ENCODE assay signal across 1 cellular context in genomic region chr4:10018818-10019438, GRCh38.
A peak's percentile ranks its signal among the peaks of the same experiment; 100 is the strongest.
TF ChIP-seq lines count a peak whose summit lies in the region.

No MANE protein-coding gene starts in this region.

TF ChIP-seq in WTC11, 78 proteins besides CTCF, POLR2A, EP300 and RAD21 (continued from another document):
- peak; percentile 41; the same call in 1 of the 2 replicates for TF ChIP-seq FOXP4 (CRISPR knock-in tag; IDR thresholded peaks at IDR 0.05)
- no peak for TF ChIP-seq ATF1 (CRISPR knock-in tag; IDR thresholded peaks at IDR 0.05)
- TF ChIP-seq, protein P1, sequence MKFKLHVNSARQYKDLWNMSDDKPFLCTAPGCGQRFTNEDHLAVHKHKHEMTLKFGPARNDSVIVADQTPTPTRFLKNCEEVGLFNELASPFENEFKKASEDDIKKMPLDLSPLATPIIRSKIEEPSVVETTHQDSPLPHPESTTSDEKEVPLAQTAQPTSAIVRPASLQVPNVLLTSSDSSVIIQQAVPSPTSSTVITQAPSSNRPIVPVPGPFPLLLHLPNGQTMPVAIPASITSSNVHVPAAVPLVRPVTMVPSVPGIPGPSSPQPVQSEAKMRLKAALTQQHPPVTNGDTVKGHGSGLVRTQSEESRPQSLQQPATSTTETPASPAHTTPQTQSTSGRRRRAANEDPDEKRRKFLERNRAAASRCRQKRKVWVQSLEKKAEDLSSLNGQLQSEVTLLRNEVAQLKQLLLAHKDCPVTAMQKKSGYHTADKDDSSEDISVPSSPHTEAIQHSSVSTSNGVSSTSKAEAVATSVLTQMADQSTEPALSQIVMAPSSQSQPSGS (CRISPR knock-in tag; IDR thresholded peaks at IDR 0.05; ENCODE audit: borderline replicate concordance, low read depth) = no peak
- peak; percentile 35; the same call in 1 of the 2 replicates for TF ChIP-seq RELA (CRISPR knock-in tag; IDR thresholded peaks at IDR 0.05; ENCODE audit: borderline replicate concordance)
- TF ChIP-seq, protein P2, sequence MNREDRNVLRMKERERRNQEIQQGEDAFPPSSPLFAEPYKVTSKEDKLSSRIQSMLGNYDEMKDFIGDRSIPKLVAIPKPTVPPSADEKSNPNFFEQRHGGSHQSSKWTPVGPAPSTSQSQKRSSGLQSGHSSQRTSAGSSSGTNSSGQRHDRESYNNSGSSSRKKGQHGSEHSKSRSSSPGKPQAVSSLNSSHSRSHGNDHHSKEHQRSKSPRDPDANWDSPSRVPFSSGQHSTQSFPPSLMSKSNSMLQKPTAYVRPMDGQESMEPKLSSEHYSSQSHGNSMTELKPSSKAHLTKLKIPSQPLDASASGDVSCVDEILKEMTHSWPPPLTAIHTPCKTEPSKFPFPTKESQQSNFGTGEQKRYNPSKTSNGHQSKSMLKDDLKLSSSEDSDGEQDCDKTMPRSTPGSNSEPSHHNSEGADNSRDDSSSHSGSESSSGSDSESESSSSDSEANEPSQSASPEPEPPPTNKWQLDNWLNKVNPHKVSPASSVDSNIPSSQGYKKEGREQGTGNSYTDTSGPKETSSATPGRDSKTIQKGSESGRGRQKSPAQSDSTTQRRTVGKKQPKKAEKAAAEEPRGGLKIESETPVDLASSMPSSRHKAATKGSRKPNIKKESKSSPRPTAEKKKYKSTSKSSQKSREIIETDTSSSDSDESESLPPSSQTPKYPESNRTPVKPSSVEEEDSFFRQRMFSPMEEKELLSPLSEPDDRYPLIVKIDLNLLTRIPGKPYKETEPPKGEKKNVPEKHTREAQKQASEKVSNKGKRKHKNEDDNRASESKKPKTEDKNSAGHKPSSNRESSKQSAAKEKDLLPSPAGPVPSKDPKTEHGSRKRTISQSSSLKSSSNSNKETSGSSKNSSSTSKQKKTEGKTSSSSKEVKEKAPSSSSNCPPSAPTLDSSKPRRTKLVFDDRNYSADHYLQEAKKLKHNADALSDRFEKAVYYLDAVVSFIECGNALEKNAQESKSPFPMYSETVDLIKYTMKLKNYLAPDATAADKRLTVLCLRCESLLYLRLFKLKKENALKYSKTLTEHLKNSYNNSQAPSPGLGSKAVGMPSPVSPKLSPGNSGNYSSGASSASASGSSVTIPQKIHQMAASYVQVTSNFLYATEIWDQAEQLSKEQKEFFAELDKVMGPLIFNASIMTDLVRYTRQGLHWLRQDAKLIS (CRISPR knock-in tag; IDR thresholded peaks at IDR 0.05; ENCODE audit: borderline replicate concordance) = 0 out of 2 replicates have a peak, but pooled peaks have one; percentile 31
- TF ChIP-seq NFYB (CRISPR knock-in tag; conservative IDR thresholded peaks at IDR 0.05; ENCODE audit: low read depth) = no peak
- no peak for TF ChIP-seq GABPB1 (CRISPR knock-in tag; IDR thresholded peaks at IDR 0.05)
- peak; percentile 47; the same call in 1 of the 2 replicates for TF ChIP-seq FOXK1 (CRISPR knock-in tag; IDR thresholded peaks at IDR 0.05)
- TF ChIP-seq ETV6 (CRISPR knock-in tag; IDR thresholded peaks at IDR 0.05) = peak; percentile 79
- no peak for TF ChIP-seq SMAD4 (CRISPR knock-in tag; IDR thresholded peaks at IDR 0.05)
- no peak for TF ChIP-seq ZNF512 (CRISPR knock-in tag; IDR thresholded peaks at IDR 0.05; ENCODE audit: borderline replicate concordance)
- TF ChIP-seq, protein P3, sequence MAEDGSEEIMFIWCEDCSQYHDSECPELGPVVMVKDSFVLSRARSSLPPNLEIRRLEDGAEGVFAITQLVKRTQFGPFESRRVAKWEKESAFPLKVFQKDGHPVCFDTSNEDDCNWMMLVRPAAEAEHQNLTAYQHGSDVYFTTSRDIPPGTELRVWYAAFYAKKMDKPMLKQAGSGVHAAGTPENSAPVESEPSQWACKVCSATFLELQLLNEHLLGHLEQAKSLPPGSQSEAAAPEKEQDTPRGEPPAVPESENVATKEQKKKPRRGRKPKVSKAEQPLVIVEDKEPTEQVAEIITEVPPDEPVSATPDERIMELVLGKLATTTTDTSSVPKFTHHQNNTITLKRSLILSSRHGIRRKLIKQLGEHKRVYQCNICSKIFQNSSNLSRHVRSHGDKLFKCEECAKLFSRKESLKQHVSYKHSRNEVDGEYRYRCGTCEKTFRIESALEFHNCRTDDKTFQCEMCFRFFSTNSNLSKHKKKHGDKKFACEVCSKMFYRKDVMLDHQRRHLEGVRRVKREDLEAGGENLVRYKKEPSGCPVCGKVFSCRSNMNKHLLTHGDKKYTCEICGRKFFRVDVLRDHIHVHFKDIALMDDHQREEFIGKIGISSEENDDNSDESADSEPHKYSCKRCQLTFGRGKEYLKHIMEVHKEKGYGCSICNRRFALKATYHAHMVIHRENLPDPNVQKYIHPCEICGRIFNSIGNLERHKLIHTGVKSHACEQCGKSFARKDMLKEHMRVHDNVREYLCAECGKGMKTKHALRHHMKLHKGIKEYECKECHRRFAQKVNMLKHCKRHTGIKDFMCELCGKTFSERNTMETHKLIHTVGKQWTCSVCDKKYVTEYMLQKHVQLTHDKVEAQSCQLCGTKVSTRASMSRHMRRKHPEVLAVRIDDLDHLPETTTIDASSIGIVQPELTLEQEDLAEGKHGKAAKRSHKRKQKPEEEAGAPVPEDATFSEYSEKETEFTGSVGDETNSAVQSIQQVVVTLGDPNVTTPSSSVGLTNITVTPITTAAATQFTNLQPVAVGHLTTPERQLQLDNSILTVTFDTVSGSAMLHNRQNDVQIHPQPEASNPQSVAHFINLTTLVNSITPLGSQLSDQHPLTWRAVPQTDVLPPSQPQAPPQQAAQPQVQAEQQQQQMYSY (CRISPR knock-in tag; IDR thresholded peaks at IDR 0.05) = no peak
- 0 out of 2 replicates have a peak, but pooled peaks have one; percentile 2 for TF ChIP-seq ZNF121 (CRISPR knock-in tag; IDR thresholded peaks at IDR 0.05)
- peak; percentile 79; the same call in 1 of the 2 replicates for TF ChIP-seq E2F5 (CRISPR knock-in tag; IDR thresholded peaks at IDR 0.05)
- TF ChIP-seq, protein P4, sequence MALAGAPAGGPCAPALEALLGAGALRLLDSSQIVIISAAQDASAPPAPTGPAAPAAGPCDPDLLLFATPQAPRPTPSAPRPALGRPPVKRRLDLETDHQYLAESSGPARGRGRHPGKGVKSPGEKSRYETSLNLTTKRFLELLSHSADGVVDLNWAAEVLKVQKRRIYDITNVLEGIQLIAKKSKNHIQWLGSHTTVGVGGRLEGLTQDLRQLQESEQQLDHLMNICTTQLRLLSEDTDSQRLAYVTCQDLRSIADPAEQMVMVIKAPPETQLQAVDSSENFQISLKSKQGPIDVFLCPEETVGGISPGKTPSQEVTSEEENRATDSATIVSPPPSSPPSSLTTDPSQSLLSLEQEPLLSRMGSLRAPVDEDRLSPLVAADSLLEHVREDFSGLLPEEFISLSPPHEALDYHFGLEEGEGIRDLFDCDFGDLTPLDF (CRISPR knock-in tag; IDR thresholded peaks at IDR 0.05) = peak; percentile 87
- TF ChIP-seq, protein P5, sequence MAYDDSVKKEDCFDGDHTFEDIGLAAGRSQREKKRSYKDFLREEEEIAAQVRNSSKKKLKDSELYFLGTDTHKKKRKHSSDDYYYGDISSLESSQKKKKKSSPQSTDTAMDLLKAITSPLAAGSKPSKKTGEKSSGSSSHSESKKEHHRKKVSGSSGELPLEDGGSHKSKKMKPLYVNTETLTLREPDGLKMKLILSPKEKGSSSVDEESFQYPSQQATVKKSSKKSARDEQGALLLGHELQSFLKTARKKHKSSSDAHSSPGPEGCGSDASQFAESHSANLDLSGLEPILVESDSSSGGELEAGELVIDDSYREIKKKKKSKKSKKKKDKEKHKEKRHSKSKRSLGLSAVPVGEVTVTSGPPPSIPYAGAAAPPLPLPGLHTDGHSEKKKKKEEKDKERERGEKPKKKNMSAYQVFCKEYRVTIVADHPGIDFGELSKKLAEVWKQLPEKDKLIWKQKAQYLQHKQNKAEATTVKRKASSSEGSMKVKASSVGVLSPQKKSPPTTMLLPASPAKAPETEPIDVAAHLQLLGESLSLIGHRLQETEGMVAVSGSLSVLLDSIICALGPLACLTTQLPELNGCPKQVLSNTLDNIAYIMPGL (CRISPR knock-in tag; IDR thresholded peaks at IDR 0.05) = peak; percentile 89
- TF ChIP-seq PRRX2 (CRISPR knock-in tag; IDR thresholded peaks at IDR 0.05) = no peak
- no peak for TF ChIP-seq IRF2 (CRISPR knock-in tag; IDR thresholded peaks at IDR 0.05; ENCODE audit: borderline replicate concordance, low read depth)
- peak; percentile 54; the same call in 1 of the 2 replicates for TF ChIP-seq ZNF423 (CRISPR knock-in tag; IDR thresholded peaks at IDR 0.05)
- TF ChIP-seq USF2 (CRISPR knock-in tag; IDR thresholded peaks at IDR 0.05) = peak; percentile 64; the same call in 1 of the 2 replicates
- TF ChIP-seq MYBL2 (CRISPR knock-in tag; IDR thresholded peaks at IDR 0.05) = 0 out of 2 replicates have a peak, but pooled peaks have one; percentile 49
- TF ChIP-seq ELF4 (CRISPR knock-in tag; IDR thresholded peaks at IDR 0.05; ENCODE audit: low read depth) = 0 out of 2 replicates have a peak, but pooled peaks have one; percentile 79
- 0 out of 2 replicates have a peak, but pooled peaks have one; percentile 16 for TF ChIP-seq ZNF317 (CRISPR knock-in tag; IDR thresholded peaks at IDR 0.05; ENCODE audit: borderline replicate concordance, low read depth)
- TF ChIP-seq, protein P6, sequence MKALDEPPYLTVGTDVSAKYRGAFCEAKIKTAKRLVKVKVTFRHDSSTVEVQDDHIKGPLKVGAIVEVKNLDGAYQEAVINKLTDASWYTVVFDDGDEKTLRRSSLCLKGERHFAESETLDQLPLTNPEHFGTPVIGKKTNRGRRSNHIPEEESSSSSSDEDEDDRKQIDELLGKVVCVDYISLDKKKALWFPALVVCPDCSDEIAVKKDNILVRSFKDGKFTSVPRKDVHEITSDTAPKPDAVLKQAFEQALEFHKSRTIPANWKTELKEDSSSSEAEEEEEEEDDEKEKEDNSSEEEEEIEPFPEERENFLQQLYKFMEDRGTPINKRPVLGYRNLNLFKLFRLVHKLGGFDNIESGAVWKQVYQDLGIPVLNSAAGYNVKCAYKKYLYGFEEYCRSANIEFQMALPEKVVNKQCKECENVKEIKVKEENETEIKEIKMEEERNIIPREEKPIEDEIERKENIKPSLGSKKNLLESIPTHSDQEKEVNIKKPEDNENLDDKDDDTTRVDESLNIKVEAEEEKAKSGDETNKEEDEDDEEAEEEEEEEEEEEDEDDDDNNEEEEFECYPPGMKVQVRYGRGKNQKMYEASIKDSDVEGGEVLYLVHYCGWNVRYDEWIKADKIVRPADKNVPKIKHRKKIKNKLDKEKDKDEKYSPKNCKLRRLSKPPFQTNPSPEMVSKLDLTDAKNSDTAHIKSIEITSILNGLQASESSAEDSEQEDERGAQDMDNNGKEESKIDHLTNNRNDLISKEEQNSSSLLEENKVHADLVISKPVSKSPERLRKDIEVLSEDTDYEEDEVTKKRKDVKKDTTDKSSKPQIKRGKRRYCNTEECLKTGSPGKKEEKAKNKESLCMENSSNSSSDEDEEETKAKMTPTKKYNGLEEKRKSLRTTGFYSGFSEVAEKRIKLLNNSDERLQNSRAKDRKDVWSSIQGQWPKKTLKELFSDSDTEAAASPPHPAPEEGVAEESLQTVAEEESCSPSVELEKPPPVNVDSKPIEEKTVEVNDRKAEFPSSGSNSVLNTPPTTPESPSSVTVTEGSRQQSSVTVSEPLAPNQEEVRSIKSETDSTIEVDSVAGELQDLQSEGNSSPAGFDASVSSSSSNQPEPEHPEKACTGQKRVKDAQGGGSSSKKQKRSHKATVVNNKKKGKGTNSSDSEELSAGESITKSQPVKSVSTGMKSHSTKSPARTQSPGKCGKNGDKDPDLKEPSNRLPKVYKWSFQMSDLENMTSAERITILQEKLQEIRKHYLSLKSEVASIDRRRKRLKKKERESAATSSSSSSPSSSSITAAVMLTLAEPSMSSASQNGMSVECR (CRISPR knock-in tag; IDR thresholded peaks at IDR 0.05; ENCODE audit: borderline replicate concordance) = peak; percentile 77
- 0 out of 2 replicates have a peak, but pooled peaks have one; percentile 61 for TF ChIP-seq KAT7 (CRISPR knock-in tag; IDR thresholded peaks at IDR 0.05; ENCODE audit: borderline replicate concordance)
- TF ChIP-seq SP1 (CRISPR knock-in tag; conservative IDR thresholded peaks at IDR 0.05) = peak; percentile 52
